In the genomic region with DNA sequence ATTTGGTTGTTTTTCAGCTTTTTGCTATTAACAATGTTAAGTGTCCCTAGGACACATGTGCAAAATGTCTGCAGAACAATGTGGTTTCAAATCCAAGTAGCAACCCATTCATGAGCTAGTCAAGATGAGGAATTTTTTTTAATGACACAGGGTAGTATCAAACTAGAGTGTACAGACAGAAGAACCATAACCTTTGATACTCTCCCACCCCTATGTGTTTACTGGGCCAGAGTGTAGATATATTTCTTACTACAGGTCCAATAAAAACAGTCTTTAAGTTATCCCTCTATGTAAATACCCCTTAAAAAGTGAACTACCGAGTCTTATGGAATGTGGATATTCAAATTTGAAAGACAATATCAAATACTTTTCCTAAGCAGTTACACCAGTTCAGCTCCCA, we compare ENCODE assay signal across 24 cellular contexts.
"Had no signal": no experiment of that assay in that cellular context is flagged by ENCODE, and none has a peak within 500 bp of the region (broad histone marks: within the 10 kb centered on the region; RNA-seq: fewer than 3 reads in every experiment).

No MANE protein-coding gene starts in this region.

- H3K4me3 ChIP-seq: hepatocyte, lower lobe of right lung, ovary, right atrium auricular region, right lobe of liver, smooth muscle cell, tibial nerve, upper lobe of left lung, vagina had no signal

- H3K4me3 Mint-ChIP-seq: naive thymus-derived CD8-positive, alpha-beta T cell; stimulated activated memory B cell treated with anti-CD40 and anti-IgM and Interleukin-4, amounts not matched to agents 10 μg/mL and 1 μg/mL and 100 μg/mL, for 72 hours; stimulated activated naive CD8-positive, alpha-beta T cell treated with anti-CD3 and anti-CD28 coated beads, Interleukin-15, amount 100 ng/mL, for 72 hours had no signal

- H3K27me3 ChIP-seq: hepatocyte, ovary, right atrium auricular region, right lobe of liver, tibial nerve, upper lobe of left lung, vagina had no signal

- H3K27ac ChIP-seq: hepatocyte, lower lobe of right lung, ovary, right atrium auricular region, right lobe of liver, tibial nerve, upper lobe of left lung, vagina had no signal

- H3K27me3 Mint-ChIP-seq: naive thymus-derived CD8-positive, alpha-beta T cell; progenitor cell of endocrine pancreas; stimulated activated memory B cell treated with anti-CD40 and anti-IgM and Interleukin-4, amounts not matched to agents 10 μg/mL and 1 μg/mL and 100 μg/mL, for 72 hours; stimulated activated naive CD8-positive, alpha-beta T cell treated with anti-CD3 and anti-CD28 coated beads, Interleukin-15, amount 100 ng/mL, for 72 hours had no signal

- H3K9me3 Mint-ChIP-seq: naive thymus-derived CD8-positive, alpha-beta T cell; stimulated activated memory B cell treated with anti-CD40 and anti-IgM and Interleukin-4, amounts not matched to agents 10 μg/mL and 1 μg/mL and 100 μg/mL, for 72 hours; stimulated activated naive CD8-positive, alpha-beta T cell treated with anti-CD3 and anti-CD28 coated beads, Interleukin-15, amount 100 ng/mL, for 72 hours had no signal

- H3K4me1 ChIP-seq: lower lobe of right lung, right atrium auricular region, right lobe of liver, upper lobe of left lung had no signal

- H3K36me3 ChIP-seq: lower lobe of right lung, ovary, right lobe of liver, vagina had no signal

- H3K4me1 Mint-ChIP-seq: stimulated activated memory B cell treated with anti-CD40 and anti-IgM and Interleukin-4, amounts not matched to agents 10 μg/mL and 1 μg/mL and 100 μg/mL, for 72 hours; stimulated activated naive CD8-positive, alpha-beta T cell treated with anti-CD3 and anti-CD28 coated beads, Interleukin-15, amount 100 ng/mL, for 72 hours had no signal

- H3K27ac Mint-ChIP-seq: naive thymus-derived CD8-positive, alpha-beta T cell; progenitor cell of endocrine pancreas; stimulated activated memory B cell treated with anti-CD40 and anti-IgM and Interleukin-4, amounts not matched to agents 10 μg/mL and 1 μg/mL and 100 μg/mL, for 72 hours; stimulated activated naive CD8-positive, alpha-beta T cell treated with anti-CD3 and anti-CD28 coated beads, Interleukin-15, amount 100 ng/mL, for 72 hours had no signal

- ATAC-seq: left lobe of liver; lower lobe of right lung; naive thymus-derived CD8-positive, alpha-beta T cell; right lobe of liver; stimulated activated memory B cell treated with anti-CD40 and anti-IgM and Interleukin-4, amounts not matched to agents 10 μg/mL and 1 μg/mL and 100 μg/mL, for 72 hours; stimulated activated naive CD8-positive, alpha-beta T cell treated with anti-CD3 and anti-CD28 coated beads, Interleukin-15, amount 100 ng/mL, for 72 hours had no signal

- DNase-seq: islet precursor cell; left ventricle myocardium superior; lower lobe of right lung; mammary epithelial cell; mesenchymal stem cell; naive thymus-derived CD8-positive, alpha-beta T cell; ovary; right lobe of liver; stimulated activated CD4-positive, alpha-beta T cell treated with anti-CD3 and anti-CD28 coated beads, Interleukin-1b, Interleukin-23, amount 100 ng/mL, for 48 hours; stimulated activated CD4-positive, alpha-beta T cell treated with anti-CD3 and anti-CD28 coated beads, Interleukin-2, amount 100 ng/mL, for 48 hours; stimulated activated CD4-positive, alpha-beta T cell treated with anti-CD3 and anti-CD28 coated beads, Interleukin-4, amount 100 ng/mL, for 4 hours; stimulated activated CD8-positive, alpha-beta memory T cell treated with anti-CD3 and anti-CD28 coated beads, Interleukin-4, amount 100 ng/mL, for 48 hours; stimulated activated naive CD4-positive, alpha-beta T cell treated with Interleukin-2 at 50 U/mL for 16 hours; stimulated activated naive CD8-positive, alpha-beta T cell treated with anti-CD3 and anti-CD28 coated beads, Interleukin-15, amount 100 ng/mL, for 72 hours; substantia nigra; upper lobe of left lung had no signal

- H3K9me3 ChIP-seq: lower lobe of right lung, ovary, right atrium auricular region, right lobe of liver, tibial nerve, upper lobe of left lung, vagina had no signal
